In genomic region chr3:154122096-154122911, GRCh38 we compare ENCODE assay signal across 8 cellular contexts. TPM values are rescaled to one million over a fixed set of nuclear protein-coding genes. Genes with fewer than 3 reads are reported as not detected.
DNase-seq lines count a peak whose midpoint lies in the region; ATAC-seq, FAIRE-seq and TF ChIP-seq lines count a peak whose summit lies in the region.

No MANE protein-coding gene starts in this region.

- no peak for TF ChIP-seq CTCF in astrocyte of the cerebellum (IDR thresholded peaks at IDR 0.05; ENCODE audit: low read depth, low read length, missing control alignments)

- no peaks in the 10 kb centered on the region for H3K36me3 Mint-ChIP-seq in stimulated activated effector memory CD8-positive, alpha-beta T cell treated with anti-CD3 and anti-CD28 coated beads, Interleukin-12 subunit alpha, Interleukin-12 subunit beta, amount 100 ng/mL, for 72 hours

- peak overlapping the region; percentile 67 for H3K4me3 Mint-ChIP-seq in stimulated activated effector memory CD8-positive, alpha-beta T cell treated with anti-CD3 and anti-CD28 coated beads, Interleukin-12 subunit alpha, Interleukin-12 subunit beta, amount 100 ng/mL, for 72 hours

- in situ Hi-C loops in astrocyte of the cerebellum (cut with HindIII; ENCODE audit: low sequenced_read_pairs): no loop called here

- ATAC-seq in HG03342 (IDR thresholded peaks at IDR 0.05; ENCODE audit: unreplicated experiment): peak; percentile 8
- peak; percentile 50 for ATAC-seq in stimulated activated effector memory CD8-positive, alpha-beta T cell treated with anti-CD3 and anti-CD28 coated beads, Interleukin-12 subunit alpha, Interleukin-12 subunit beta, amount 100 ng/mL, for 72 hours

- H3K4me1 Mint-ChIP-seq in stimulated activated effector memory CD8-positive, alpha-beta T cell treated with anti-CD3 and anti-CD28 coated beads, Interleukin-12 subunit alpha, Interleukin-12 subunit beta, amount 100 ng/mL, for 72 hours: peaks cover 20% of the 10 kb centered on the region

- no peaks in the 10 kb centered on the region for H3K9me3 Mint-ChIP-seq in stimulated activated effector memory CD8-positive, alpha-beta T cell treated with anti-CD3 and anti-CD28 coated beads, Interleukin-12 subunit alpha, Interleukin-12 subunit beta, amount 100 ng/mL, for 72 hours

- FAIRE-seq in GM12891 (lab: Jason Lieb, UNC): no peak

- no peak for TF ChIP-seq POLR2A in GM12891 (IDR thresholded peaks at IDR 0.05; ENCODE audit: low read depth, low read length)

- no peak overlapping the region for H3K27ac Mint-ChIP-seq in stimulated activated effector memory CD8-positive, alpha-beta T cell treated with anti-CD3 and anti-CD28 coated beads, Interleukin-12 subunit alpha, Interleukin-12 subunit beta, amount 100 ng/mL, for 72 hours

- H3K4me3 ChIP-seq in astrocyte of the cerebellum (ENCODE audit: low read depth, low read length): peak overlapping the region; percentile 84

- DNase-seq in GM12891 (ENCODE audit: insufficient read length, low spot score): peak; percentile 13
- no peak for DNase-seq in astrocyte of the cerebellum (ENCODE audit: low read depth)
- peak; percentile 45 for DNase-seq in iPS-NIHi7 (ENCODE audit: extremely low spot score)
- DNase-seq in stimulated activated effector memory CD8-positive, alpha-beta T cell treated with anti-CD3 and anti-CD28 coated beads, Interleukin-12 subunit alpha, Interleukin-12 subunit beta, amount 100 ng/mL, for 72 hours (ENCODE audit: low spot score in 2 of 2): no peak
- no peak for DNase-seq in LoVo (ENCODE audit: low spot score)
- no peak for DNase-seq in effector CD8-positive, alpha-beta T cell (lab: John Stamatoyannopoulos, UW)
- DNase-seq in NCI-H2227 (lab: John Stamatoyannopoulos, UW; ENCODE audit: unreplicated experiment): no peak

TF ChIP-seq in GM12891, 5 proteins besides CTCF, POLR2A, EP300 and RAD21:
- TF ChIP-seq POLR2AphosphoS5 (IDR thresholded peaks at IDR 0.05; ENCODE audit: low read depth, low read length): no peak
- no peak for TF ChIP-seq TAF1 (IDR thresholded peaks at IDR 0.05; ENCODE audit: low read depth, low read length)
- no peak for TF ChIP-seq PAX5 (IDR thresholded peaks at IDR 0.05; ENCODE audit: insufficient read depth, low read length, severe bottlenecking)
- TF ChIP-seq SPI1 (IDR thresholded peaks at IDR 0.05; ENCODE audit: low read depth, low read length): no peak
- TF ChIP-seq POU2F2 (IDR thresholded peaks at IDR 0.05; ENCODE audit: low read depth, low read length): no peak

RNA-seq across cellular contexts. Expression of gene ARHGEF26, which starts 1.1 kb away (rescaled TPM):
- 0.04 TPM for polyA plus RNA-seq in GM12891 (2012; ENCODE audit: low read depth, missing spikeins)

Comparison
In these comparisons a context has a peak if more than half of its experiments do, and no peak if none do; other contexts are left out.
1. DNase-seq: peak in GM12891 (single experiment) and iPS-NIHi7 (single experiment); none in astrocyte of the cerebellum (single experiment), stimulated activated effector memory CD8-positive, alpha-beta T cell treated with anti-CD3 and anti-CD28 coated beads, Interleukin-12 subunit alpha, Interleukin-12 subunit beta, amount 100 ng/mL, for 72 hours (0 of 2), LoVo (single experiment), effector CD8-positive, alpha-beta T cell (single experiment) and NCI-H2227 (single experiment).